ENCODE assay signal across 8 cellular contexts in the genomic region with DNA sequence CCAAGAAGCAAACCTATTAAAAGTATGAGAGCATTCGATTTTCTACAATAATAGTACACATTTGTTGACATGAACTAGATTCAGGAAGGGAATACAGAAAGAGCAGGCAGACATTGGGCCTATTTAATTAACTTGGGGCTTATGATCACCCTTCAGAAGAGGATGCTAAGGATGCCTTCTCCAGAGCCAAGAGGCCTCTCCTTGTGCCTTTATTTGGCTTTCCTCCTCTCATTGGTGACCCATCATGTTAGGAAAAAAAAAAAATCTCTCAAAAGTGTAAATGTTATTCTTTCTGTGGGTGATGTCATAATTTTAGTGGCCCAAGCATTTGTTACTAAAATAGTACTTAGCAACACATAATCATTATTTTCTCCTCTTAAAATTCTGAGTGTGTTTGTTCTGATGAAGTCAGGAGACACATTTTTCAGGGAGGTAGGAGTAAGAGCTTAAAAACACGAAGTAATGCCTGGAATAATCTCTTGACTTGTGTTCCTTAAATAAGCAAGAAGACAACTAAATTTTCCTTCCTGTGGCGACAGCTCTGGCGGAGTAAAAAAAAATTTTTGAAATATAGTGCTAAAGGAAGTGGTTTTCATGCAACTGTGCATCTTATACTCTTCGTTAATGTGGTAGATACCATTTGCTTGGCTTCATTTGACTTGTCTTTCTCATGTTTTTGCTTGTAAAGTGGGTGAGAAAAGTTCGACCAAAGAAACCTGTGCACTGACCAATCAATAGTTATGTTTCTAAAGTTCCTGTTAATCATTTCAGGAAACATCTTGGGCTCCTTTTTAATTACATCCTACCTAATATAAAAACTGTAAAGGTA. TPM values are rescaled to one million over a fixed set of nuclear protein-coding genes. Genes with fewer than 3 reads are reported as not detected.
DNase-seq lines count a peak whose midpoint lies in the region; ATAC-seq and TF ChIP-seq lines count a peak whose summit lies in the region.

No MANE protein-coding gene starts in this region.

- H3K9me2 ChIP-seq in SK-N-SH, result no peaks in the 10 kb centered on the region

- H3K27ac ChIP-seq in colonic mucosa, result peak overlapping the region; percentile 19
- H3K27ac ChIP-seq in vagina, result peak overlapping the region; percentile 68
- peak overlapping the region in 1 of 2 experiments; percentile 59; a peak in 2 of 4 replicates for H3K27ac ChIP-seq in SK-N-SH (ENCODE audit: low read depth in 2 of 2, low read length in 1 of 2)

- H3K9me3 ChIP-seq in colonic mucosa (no peaks in the 10 kb centered on the region), vagina (no peaks in the 10 kb centered on the region), SK-N-SH (no peaks in the 10 kb centered on the region)

- H3K27me3 ChIP-seq in colonic mucosa (no peaks in the 10 kb centered on the region), vagina (no peaks in the 10 kb centered on the region), SK-N-SH (ENCODE audit: insufficient read depth) (no peaks in the 10 kb centered on the region)

- WGBS in SK-N-SH (ENCODE audit: low lambda C conversion rate), result 82% methylated on average over 6 of the region's 6 CpGs

- H3K4me2 ChIP-seq in SK-N-SH, result no peak overlapping the region

- H3K4me3 ChIP-seq in colonic mucosa (no peak overlapping the region), vagina (no peak overlapping the region), SK-N-SH (ENCODE audit: low read depth in 2 of 2, low read length in 1 of 2) (no peak overlapping the region)

- ATAC-seq in GM21360 (IDR thresholded peaks at IDR 0.05; ENCODE audit: unreplicated experiment) (peak; percentile 50), HG03460 (IDR thresholded peaks at IDR 0.05; ENCODE audit: unreplicated experiment) (peak; percentile 89)

- H3K9ac ChIP-seq in colonic mucosa (ENCODE audit: low read depth in 2 of 2, low read length in 2 of 2), result no peak overlapping the region
- H3K9ac ChIP-seq in SK-N-SH, result no peak overlapping the region

- no peak overlapping the region for H2AFZ ChIP-seq in SK-N-SH (ENCODE audit: low read depth)

- H3K79me2 ChIP-seq in SK-N-SH (ENCODE audit: insufficient read depth), result no peaks in the 10 kb centered on the region

- intact Hi-C loops in colonic mucosa (cut with DNase I), result loop anchor here (5.0 kb wide), 1 partner anchor 50 kb away; no protein-coding TSS in a partner anchor
- intact Hi-C loops in vagina (cut with DNase I), result no loop called here

- CTCF ChIA-PET in SK-N-SH (lab: Yijun Ruan, JAX), result no interaction called here

- no peak for TF ChIP-seq EP300 in SK-N-SH (IDR thresholded peaks at IDR 0.05; ENCODE audit: borderline replicate concordance in 1 of 2, low read depth in 1 of 2, low read length in 1 of 2)

- no peak for TF ChIP-seq POLR2A in vagina (IDR thresholded peaks at IDR 0.05)

- POLR2A ChIA-PET in SK-N-SH (lab: Yijun Ruan, JAX), result no interaction called here

- H3K36me3 ChIP-seq in colonic mucosa (no peaks in the 10 kb centered on the region), vagina (no peaks in the 10 kb centered on the region), SK-N-SH (replicated peaks in 1 of 2; ENCODE audit: control insufficient read depth in 1 of 2, insufficient read depth in 2 of 2, low read length in 1 of 2) (no peaks in the 10 kb centered on the region)

- no peaks in the 10 kb centered on the region for H4K20me1 ChIP-seq in SK-N-SH (ENCODE audit: insufficient read depth)

- H3F3A ChIP-seq in SK-N-SH (replicated peaks; ENCODE audit: insufficient read depth), result no peaks in the 10 kb centered on the region

- no peak for TF ChIP-seq RAD21 in SK-N-SH (IDR thresholded peaks at IDR 0.05; ENCODE audit: low read length)

- H3K4me1 ChIP-seq in colonic mucosa (peaks cover 7% of the 10 kb centered on the region), vagina (peaks cover 39% of the 10 kb centered on the region), SK-N-SH (ENCODE audit: control insufficient read depth in 1 of 2, insufficient read depth in 2 of 2, low read depth in 1 of 2, low read length in 1 of 2) (peaks cover 0 to 12% of the 10 kb centered on the region in 2 experiments; a peak in 1 of 4 replicates)

- peak; percentile 84 for DNase-seq in GF-D8 (lab: John Stamatoyannopoulos, UW)
- no peak for DNase-seq in colonic mucosa
- no peak for DNase-seq in vagina (ENCODE audit: extremely low spot score in 2 of 2)
- DNase-seq in DMS 273 (lab: John Stamatoyannopoulos, UW; ENCODE audit: unreplicated experiment), result no peak
- no peak for DNase-seq in activated CD4-positive, alpha-beta T cell treated with anti-CD3 and anti-CD28 coated beads for 48 hours
- DNase-seq in SK-N-SH, result no peak

- TF ChIP-seq CTCF in colonic mucosa (IDR thresholded peaks at IDR 0.05) (no peak), vagina (IDR thresholded peaks at IDR 0.05) (no peak), SK-N-SH (IDR thresholded peaks at IDR 0.05) (no peak)

TF ChIP-seq in SK-N-SH, 30 proteins besides CTCF, POLR2A, EP300 and RAD21:
- no peak for TF ChIP-seq NFIC (IDR thresholded peaks at IDR 0.05; ENCODE audit: borderline replicate concordance)
- no peak for TF ChIP-seq SMC3 (IDR thresholded peaks at IDR 0.05; ENCODE audit: low read depth, low read length)
- TF ChIP-seq ELF1 (IDR thresholded peaks at IDR 0.05), result no peak
- no peak for TF ChIP-seq GATA2 (CRISPR knock-in tag; IDR thresholded peaks at IDR 0.05)
- no peak for TF ChIP-seq POLR2AphosphoS5 (IDR thresholded peaks at IDR 0.05; ENCODE audit: low read depth, low read length)
- TF ChIP-seq, protein P1, sequence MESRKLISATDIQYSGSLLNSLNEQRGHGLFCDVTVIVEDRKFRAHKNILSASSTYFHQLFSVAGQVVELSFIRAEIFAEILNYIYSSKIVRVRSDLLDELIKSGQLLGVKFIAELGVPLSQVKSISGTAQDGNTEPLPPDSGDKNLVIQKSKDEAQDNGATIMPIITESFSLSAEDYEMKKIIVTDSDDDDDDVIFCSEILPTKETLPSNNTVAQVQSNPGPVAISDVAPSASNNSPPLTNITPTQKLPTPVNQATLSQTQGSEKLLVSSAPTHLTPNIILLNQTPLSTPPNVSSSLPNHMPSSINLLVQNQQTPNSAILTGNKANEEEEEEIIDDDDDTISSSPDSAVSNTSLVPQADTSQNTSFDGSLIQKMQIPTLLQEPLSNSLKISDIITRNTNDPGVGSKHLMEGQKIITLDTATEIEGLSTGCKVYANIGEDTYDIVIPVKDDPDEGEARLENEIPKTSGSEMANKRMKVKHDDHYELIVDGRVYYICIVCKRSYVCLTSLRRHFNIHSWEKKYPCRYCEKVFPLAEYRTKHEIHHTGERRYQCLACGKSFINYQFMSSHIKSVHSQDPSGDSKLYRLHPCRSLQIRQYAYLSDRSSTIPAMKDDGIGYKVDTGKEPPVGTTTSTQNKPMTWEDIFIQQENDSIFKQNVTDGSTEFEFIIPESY (IDR thresholded peaks at IDR 0.05; ENCODE audit: borderline replicate concordance, low read depth), result no peak
- TF ChIP-seq, protein P2, sequence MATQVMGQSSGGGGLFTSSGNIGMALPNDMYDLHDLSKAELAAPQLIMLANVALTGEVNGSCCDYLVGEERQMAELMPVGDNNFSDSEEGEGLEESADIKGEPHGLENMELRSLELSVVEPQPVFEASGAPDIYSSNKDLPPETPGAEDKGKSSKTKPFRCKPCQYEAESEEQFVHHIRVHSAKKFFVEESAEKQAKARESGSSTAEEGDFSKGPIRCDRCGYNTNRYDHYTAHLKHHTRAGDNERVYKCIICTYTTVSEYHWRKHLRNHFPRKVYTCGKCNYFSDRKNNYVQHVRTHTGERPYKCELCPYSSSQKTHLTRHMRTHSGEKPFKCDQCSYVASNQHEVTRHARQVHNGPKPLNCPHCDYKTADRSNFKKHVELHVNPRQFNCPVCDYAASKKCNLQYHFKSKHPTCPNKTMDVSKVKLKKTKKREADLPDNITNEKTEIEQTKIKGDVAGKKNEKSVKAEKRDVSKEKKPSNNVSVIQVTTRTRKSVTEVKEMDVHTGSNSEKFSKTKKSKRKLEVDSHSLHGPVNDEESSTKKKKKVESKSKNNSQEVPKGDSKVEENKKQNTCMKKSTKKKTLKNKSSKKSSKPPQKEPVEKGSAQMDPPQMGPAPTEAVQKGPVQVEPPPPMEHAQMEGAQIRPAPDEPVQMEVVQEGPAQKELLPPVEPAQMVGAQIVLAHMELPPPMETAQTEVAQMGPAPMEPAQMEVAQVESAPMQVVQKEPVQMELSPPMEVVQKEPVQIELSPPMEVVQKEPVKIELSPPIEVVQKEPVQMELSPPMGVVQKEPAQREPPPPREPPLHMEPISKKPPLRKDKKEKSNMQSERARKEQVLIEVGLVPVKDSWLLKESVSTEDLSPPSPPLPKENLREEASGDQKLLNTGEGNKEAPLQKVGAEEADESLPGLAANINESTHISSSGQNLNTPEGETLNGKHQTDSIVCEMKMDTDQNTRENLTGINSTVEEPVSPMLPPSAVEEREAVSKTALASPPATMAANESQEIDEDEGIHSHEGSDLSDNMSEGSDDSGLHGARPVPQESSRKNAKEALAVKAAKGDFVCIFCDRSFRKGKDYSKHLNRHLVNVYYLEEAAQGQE (IDR thresholded peaks at IDR 0.05; ENCODE audit: low read depth, low read length), result no peak
- no peak for TF ChIP-seq EZH2phosphoT487 (IDR thresholded peaks at IDR 0.05; ENCODE audit: borderline replicate concordance, low read depth)
- TF ChIP-seq, protein P3, sequence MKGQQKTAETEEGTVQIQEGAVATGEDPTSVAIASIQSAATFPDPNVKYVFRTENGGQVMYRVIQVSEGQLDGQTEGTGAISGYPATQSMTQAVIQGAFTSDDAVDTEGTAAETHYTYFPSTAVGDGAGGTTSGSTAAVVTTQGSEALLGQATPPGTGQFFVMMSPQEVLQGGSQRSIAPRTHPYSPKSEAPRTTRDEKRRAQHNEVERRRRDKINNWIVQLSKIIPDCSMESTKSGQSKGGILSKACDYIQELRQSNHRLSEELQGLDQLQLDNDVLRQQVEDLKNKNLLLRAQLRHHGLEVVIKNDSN (IDR thresholded peaks at IDR 0.05; ENCODE audit: borderline replicate concordance, low read depth), result no peak
- no peak for TF ChIP-seq CHD2 (IDR thresholded peaks at IDR 0.05; ENCODE audit: low read length, partially characterized antibody)
- TF ChIP-seq FOXM1 (IDR thresholded peaks at IDR 0.05; ENCODE audit: low read depth), result no peak
- no peak for TF ChIP-seq RFX5 (IDR thresholded peaks at IDR 0.05; ENCODE audit: low read length)
- TF ChIP-seq FOXJ3 (CRISPR knock-in tag; IDR thresholded peaks at IDR 0.05), result no peak

RNA-seq across cellular contexts. Expression of a gene that starts 11.3 kb away (rescaled TPM):
- 100 to 1,000 TPM; 149 to 191 TPM for total RNA-seq in colonic mucosa
- 311 TPM for total RNA-seq in vagina
- 44.3 and 65.1 TPM in 2 replicates for polyA plus RNA-seq in SK-N-SH (2012; rRNA removed)
- polyA plus RNA-seq in SK-N-SH (2012; cell fraction: cytosol; rRNA removed), result 53.4 and 63.3 TPM in 2 replicates
- 56.9 and 69.6 TPM in 2 replicates for polyA plus RNA-seq in SK-N-SH (2012; cell fraction: nucleus; rRNA removed)
